ENCODE assay signal across 1 cellular context in the genomic region with DNA sequence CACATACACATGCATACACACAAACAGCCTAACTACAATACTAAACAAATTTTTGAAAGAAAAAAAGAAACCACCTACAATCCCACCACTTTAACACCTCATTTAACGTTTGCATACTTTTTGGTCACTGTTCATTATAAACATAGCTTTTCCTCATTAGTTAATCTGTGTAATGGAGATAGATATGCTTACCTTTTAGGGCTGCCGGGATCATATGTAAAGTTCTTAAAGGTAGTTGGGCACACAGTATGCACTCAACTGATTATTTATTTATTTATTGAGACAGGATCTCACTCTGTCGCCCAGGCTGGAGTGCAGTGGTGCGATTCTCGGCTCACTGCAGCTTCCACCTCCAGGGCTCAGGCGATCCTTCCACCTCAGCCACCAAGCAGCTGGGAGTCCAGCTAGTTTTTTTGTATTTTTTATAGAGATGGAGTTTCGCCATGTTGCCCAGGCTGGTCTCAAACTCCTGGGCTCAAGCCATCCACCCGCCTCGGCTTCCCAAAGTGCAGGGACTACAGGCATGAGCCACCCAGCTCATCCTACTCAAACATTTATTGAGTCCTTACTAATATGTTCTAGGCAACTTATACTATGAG.
TF ChIP-seq lines count a peak whose summit lies in the region.

No MANE protein-coding gene starts in this region.

TF ChIP-seq in GM12878, 131 proteins besides CTCF, POLR2A, EP300 and RAD21:
- TF ChIP-seq ETV6 (conservative IDR thresholded peaks at IDR 0.05 in 1 of 2, IDR thresholded peaks at IDR 0.05 in 1 of 2; ENCODE audit: borderline replicate concordance in 1 of 2, low read depth in 1 of 2) (no peak), JUND (IDR thresholded peaks at IDR 0.05; ENCODE audit: low read depth, low read length) (no peak), PML (IDR thresholded peaks at IDR 0.05; ENCODE audit: low read length) (no peak), MTA2 (IDR thresholded peaks at IDR 0.05; ENCODE audit: low read depth) (no peak; the same call in 1 of the 2 replicates), BHLHE40 (IDR thresholded peaks at IDR 0.05; ENCODE audit: borderline replicate concordance in 1 of 2, low read depth in 2 of 2, low read length in 1 of 2) (no peak), RFX5 (IDR thresholded peaks at IDR 0.05; ENCODE audit: low read depth, low read length) (no peak), NR2C1 (IDR thresholded peaks at IDR 0.05) (no peak), RB1 (IDR thresholded peaks at IDR 0.05; ENCODE audit: borderline replicate concordance) (no peak), MTA3 (IDR thresholded peaks at IDR 0.05; ENCODE audit: borderline replicate concordance, low read length) (no peak), SUZ12 (IDR thresholded peaks at IDR 0.05; ENCODE audit: unreplicated experiment) (no peak), SMARCA5 (IDR thresholded peaks at IDR 0.05) (peak; percentile 64; the same call in 1 of the 2 replicates), FOXK2 (IDR thresholded peaks at IDR 0.05) (no peak), ATF7 (IDR thresholded peaks at IDR 0.05; ENCODE audit: low read depth) (peak; percentile 45), CEBPB (IDR thresholded peaks at IDR 0.05; ENCODE audit: borderline replicate concordance in 1 of 2, low read depth in 2 of 2, low read length in 2 of 2) (no peak)
- TF ChIP-seq, protein P1, sequence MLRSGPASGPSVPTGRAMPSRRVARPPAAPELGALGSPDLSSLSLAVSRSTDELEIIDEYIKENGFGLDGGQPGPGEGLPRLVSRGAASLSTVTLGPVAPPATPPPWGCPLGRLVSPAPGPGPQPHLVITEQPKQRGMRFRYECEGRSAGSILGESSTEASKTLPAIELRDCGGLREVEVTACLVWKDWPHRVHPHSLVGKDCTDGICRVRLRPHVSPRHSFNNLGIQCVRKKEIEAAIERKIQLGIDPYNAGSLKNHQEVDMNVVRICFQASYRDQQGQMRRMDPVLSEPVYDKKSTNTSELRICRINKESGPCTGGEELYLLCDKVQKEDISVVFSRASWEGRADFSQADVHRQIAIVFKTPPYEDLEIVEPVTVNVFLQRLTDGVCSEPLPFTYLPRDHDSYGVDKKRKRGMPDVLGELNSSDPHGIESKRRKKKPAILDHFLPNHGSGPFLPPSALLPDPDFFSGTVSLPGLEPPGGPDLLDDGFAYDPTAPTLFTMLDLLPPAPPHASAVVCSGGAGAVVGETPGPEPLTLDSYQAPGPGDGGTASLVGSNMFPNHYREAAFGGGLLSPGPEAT (IDR thresholded peaks at IDR 0.05; ENCODE audit: low read depth): 0 out of 2 replicates have a peak, but pooled peaks have one; percentile 1
- TF ChIP-seq, protein P2, sequence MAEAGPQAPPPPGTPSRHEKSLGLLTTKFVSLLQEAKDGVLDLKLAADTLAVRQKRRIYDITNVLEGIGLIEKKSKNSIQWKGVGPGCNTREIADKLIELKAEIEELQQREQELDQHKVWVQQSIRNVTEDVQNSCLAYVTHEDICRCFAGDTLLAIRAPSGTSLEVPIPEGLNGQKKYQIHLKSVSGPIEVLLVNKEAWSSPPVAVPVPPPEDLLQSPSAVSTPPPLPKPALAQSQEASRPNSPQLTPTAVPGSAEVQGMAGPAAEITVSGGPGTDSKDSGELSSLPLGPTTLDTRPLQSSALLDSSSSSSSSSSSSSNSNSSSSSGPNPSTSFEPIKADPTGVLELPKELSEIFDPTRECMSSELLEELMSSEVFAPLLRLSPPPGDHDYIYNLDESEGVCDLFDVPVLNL (IDR thresholded peaks at IDR 0.05; ENCODE audit: low read depth, low read length): no peak
